Comparison of ENCODE assay signal across 18 cellular contexts in genomic region chr2:52336951-52337350, GRCh38.
DNase-seq lines count a peak whose midpoint lies in the region; ATAC-seq and TF ChIP-seq lines count a peak whose summit lies in the region.
"Had no signal": no experiment of that assay in that cellular context is flagged by ENCODE, and none has a peak within 500 bp of the region (broad histone marks: within the 10 kb centered on the region; RNA-seq: fewer than 3 reads in every experiment).

No MANE protein-coding gene starts in this region.

- no peaks in the 10 kb centered on the region for H3K27me3 ChIP-seq in neural progenitor cell
- H3K27me3 ChIP-seq: BLaER1 had no signal

- DNase-seq in HCEC 1CT (peak; percentile 16), SK-N-DZ (ENCODE audit: low spot score) (peak; percentile 17), fibroblast of mammary gland (ENCODE audit: low read depth) (peak; percentile 7), neural progenitor cell (ENCODE audit: low spot score) (no peak), retina (no peak), Right ventricle myocardium inferior (ENCODE audit: missing footprints) (no peak), germinal center (ENCODE audit: low spot score) (no peak)
- no peak for DNase-seq in activated CD4-positive, alpha-beta T cell treated with anti-CD3 and anti-CD28 coated beads, Interleukin-2, amount 50 U/mL, for 4 hours
- DNase-seq: CD4-positive, alpha-beta memory T cell; DMS153; GM23248; NCI-H1694 treated with DMSO at 0.1 percent for 48 hours; NCI-H510A; NCI-H774; SHP77; SK-N-SH had no signal

- H3K36me3 Mint-ChIP-seq in neural progenitor cell, result no peaks in the 10 kb centered on the region
- H3K36me3 Mint-ChIP-seq: CD4-positive, alpha-beta memory T cell had no signal

- no peaks in the 10 kb centered on the region for H4K20me1 ChIP-seq in neural progenitor cell (ENCODE audit: low read depth)
- H4K20me1 ChIP-seq: BLaER1 had no signal

- H3K27ac Mint-ChIP-seq in neural progenitor cell, result no peak overlapping the region
- H3K27ac Mint-ChIP-seq: CD4-positive, alpha-beta memory T cell had no signal

- H3K4me3 Mint-ChIP-seq in neural progenitor cell, result no peak overlapping the region
- H3K4me3 Mint-ChIP-seq: CD4-positive, alpha-beta memory T cell had no signal

- H3K79me2 ChIP-seq in neural progenitor cell (ENCODE audit: low read depth), result no peaks in the 10 kb centered on the region

- no peaks in the 10 kb centered on the region for H3K9me3 ChIP-seq in neural progenitor cell (ENCODE audit: low read depth)
- H3K9me3 ChIP-seq: BLaER1, SK-N-SH had no signal

- H3K27ac ChIP-seq in neural progenitor cell, result no peak overlapping the region
- H3K27ac ChIP-seq: BLaER1, GM23248 had no signal

- H3K4me1 ChIP-seq in neural progenitor cell, result peaks cover 27% of the 10 kb centered on the region
- H3K4me1 ChIP-seq: BLaER1 had no signal

- intact Hi-C loops in Right ventricle myocardium inferior (cut with DNase I), result no loop called here

- no peaks in the 10 kb centered on the region for H3K27me3 Mint-ChIP-seq in neural progenitor cell (ENCODE audit: insufficient read depth, low read depth)
- H3K27me3 Mint-ChIP-seq: CD4-positive, alpha-beta memory T cell had no signal

- H2AFZ ChIP-seq in neural progenitor cell (replicated peaks), result peak overlapping the region; percentile 69
- H2AFZ ChIP-seq: GM23248 had no signal

- peaks cover 4% of the 10 kb centered on the region for H3K4me1 Mint-ChIP-seq in neural progenitor cell
- H3K4me1 Mint-ChIP-seq: CD4-positive, alpha-beta memory T cell had no signal

- no peaks in the 10 kb centered on the region for H3K36me3 ChIP-seq in neural progenitor cell
- H3K36me3 ChIP-seq: BLaER1 had no signal

- TF ChIP-seq CTCF in fibroblast of mammary gland (conservative IDR thresholded peaks at IDR 0.05; ENCODE audit: control insufficient read depth, insufficient read depth, low read depth, low read length) (no peak), neural progenitor cell (IDR thresholded peaks at IDR 0.05) (no peak)

- H3K9me3 Mint-ChIP-seq in neural progenitor cell, result no peaks in the 10 kb centered on the region

- H3K4me3 ChIP-seq in fibroblast of mammary gland (ENCODE audit: control insufficient read depth, low read depth, low read length), result no peak overlapping the region
- H3K4me3 ChIP-seq in neural progenitor cell, result no peak overlapping the region
- H3K4me3 ChIP-seq: BLaER1, GM12878, GM23248 had no signal

- H3K4me2 ChIP-seq in neural progenitor cell, result no peak overlapping the region
- H3K4me2 ChIP-seq: BLaER1, SK-N-SH had no signal

- no peak for ATAC-seq in Right ventricle myocardium inferior
- ATAC-seq: GM12878 had no signal

- H3K9ac ChIP-seq in neural progenitor cell, result no peak overlapping the region
- H3K9ac ChIP-seq: BLaER1, GM23248, SK-N-SH had no signal

- peaks cover 17% of the 10 kb centered on the region for H3F3A ChIP-seq in neural progenitor cell (ENCODE audit: low read depth)

Comparison
In these comparisons a context has a peak if more than half of its experiments do, and no peak if none do; other contexts are left out.
1. DNase-seq: peak in HCEC 1CT (single experiment), SK-N-DZ (single experiment) and fibroblast of mammary gland (single experiment); none in neural progenitor cell (single experiment), activated CD4-positive, alpha-beta T cell treated with anti-CD3 and anti-CD28 coated beads, Interleukin-2, amount 50 U/mL, for 4 hours (0 of 2), retina (single experiment), Right ventricle myocardium inferior (single experiment) and germinal center (single experiment).